In genomic region chr3:119352235-119352634, GRCh38 we compare ENCODE assay signal across 8 cellular contexts. TPM values are rescaled to one million over a fixed set of nuclear protein-coding genes. Genes with fewer than 3 reads are reported as not detected.
DNase-seq lines count a peak whose midpoint lies in the region; ATAC-seq and TF ChIP-seq lines count a peak whose summit lies in the region.

No MANE protein-coding gene starts in this region.

- ATAC-seq in DND-41 (ENCODE audit: insufficient read depth, low read depth) (peak; percentile 35; the same call in 1 of the 3 replicates), GM21515 (IDR thresholded peaks at IDR 0.05; ENCODE audit: unreplicated experiment) (peak; percentile 97), naive B cell (ENCODE audit: low read depth in 2 of 2) (peak; percentile 86 to 87)

- DNase-seq in DND-41 (no peak), KBM-7 (peak; percentile 74), naive B cell (peak; percentile 48), nucleus accumbens (lab: John Stamatoyannopoulos, UW) (no peak), anterior cingulate cortex (lab: John Stamatoyannopoulos, UW) (no peak), substantia nigra (lab: John Stamatoyannopoulos, UW) (no peak)
- DNase-seq in activated T-cell treated with anti-CD3 and anti-CD28 coated beads, Interleukin-2, amount 50 U/mL, for 48 hours: peak; percentile 50 to 52

- in situ Hi-C loops in KBM-7 (cut with MboI; ENCODE audit: low pct_unique_long_range_greater_than_20kb, low sequenced_read_pairs): no loop called here

- TF ChIP-seq CTCF in DND-41 (IDR thresholded peaks at IDR 0.05; ENCODE audit: borderline replicate concordance, extremely low read depth, low read length, poor library complexity, severe bottlenecking): no peak

- no peaks in the 10 kb centered on the region for H3K9me3 ChIP-seq in DND-41 (ENCODE audit: insufficient read depth, low read length, severe bottlenecking)

- H3K4me1 Mint-ChIP-seq in naive B cell: peaks cover 20 to 28% (median 26%) of the 10 kb centered on the region in 3 donors

- no peak overlapping the region for H3K4me2 ChIP-seq in DND-41 (ENCODE audit: insufficient read depth, low read length)

- no peaks in the 10 kb centered on the region for H3K36me3 Mint-ChIP-seq in naive B cell

- H3K36me3 ChIP-seq in DND-41 (ENCODE audit: insufficient read depth, low read length): no peaks in the 10 kb centered on the region

- H3K27ac ChIP-seq in DND-41 (ENCODE audit: low read length) (no peak overlapping the region), substantia nigra (ENCODE audit: low read depth, low read length, poor library complexity, severe bottlenecking) (no peak overlapping the region)

- H3K4me3 Mint-ChIP-seq in naive B cell: peak overlapping the region in 7 of 8 donors; percentile 1 to 80 (median 24)

- H3K9me3 Mint-ChIP-seq in naive B cell: no peaks in the 10 kb centered on the region

- H2AFZ ChIP-seq in DND-41 (ENCODE audit: low read depth, low read length): no peak overlapping the region

- H3K27ac Mint-ChIP-seq in naive B cell: peak overlapping the region; percentile 0 to 91 (median 16)

- no peaks in the 10 kb centered on the region for H4K20me1 ChIP-seq in DND-41 (ENCODE audit: insufficient read depth, low read length)

- H3K4me1 ChIP-seq in DND-41 (ENCODE audit: insufficient read depth, low read length): no peaks in the 10 kb centered on the region

- H3K4me3 ChIP-seq in DND-41 (ENCODE audit: low read depth in 1 of 2, low read length in 2 of 2): no peak overlapping the region

- H3K27me3 ChIP-seq in DND-41 (ENCODE audit: insufficient read depth, low read length, poor library complexity): peaks cover 1% of the 10 kb centered on the region

- no peaks in the 10 kb centered on the region for H3K27me3 Mint-ChIP-seq in naive B cell

- no peaks in the 10 kb centered on the region for H3K79me2 ChIP-seq in DND-41 (ENCODE audit: insufficient read depth, low read length)

- H3K9ac ChIP-seq in DND-41 (ENCODE audit: low read depth, low read length): no peak overlapping the region

RNA-seq across cellular contexts. Expression of gene ARHGAP31, which starts 58.1 kb away (rescaled TPM):
- 1 to 10 TPM in 1 of 6 donors, under 1 TPM in 4, not detected in 1; 0.54 to 1.5 (median 0.83) TPM for polyA plus RNA-seq in naive B cell (ENCODE audit: low read depth in 6 of 6)

Comparison
In these comparisons a context has a peak if more than half of its experiments do, and no peak if none do; other contexts are left out.
1. ATAC-seq: peak in every context shown above with its lines; median percentile 97 in GM21515; 86 in naive B cell; 35 in DND-41.
2. DNase-seq: peak in KBM-7 (single experiment), activated T-cell treated with anti-CD3 and anti-CD28 coated beads, Interleukin-2, amount 50 U/mL, for 48 hours (2 of 2) and naive B cell (single experiment); none in DND-41 (single experiment), nucleus accumbens (0 of 56), anterior cingulate cortex (0 of 58) and substantia nigra (0 of 49).